22 cellular contexts compared by ENCODE assay signal in genomic region chr1:2417833-2418225, GRCh38. TPM values are rescaled to one million over a fixed set of nuclear protein-coding genes. Genes with fewer than 3 reads are reported as not detected.
"Had no signal": no experiment of that assay in that cellular context is flagged by ENCODE, and none has a peak within 500 bp of the region (broad histone marks: within the 10 kb centered on the region; RNA-seq: fewer than 3 reads in every experiment).

No MANE protein-coding gene starts in this region.

- H3K9ac ChIP-seq: KMS-11, SK-N-SH had no signal

- H3K9me3 ChIP-seq: SK-N-SH had no signal

- ATAC-seq: K562 had no signal

- H3K4me2 ChIP-seq: KMS-11, SK-N-SH had no signal

- H3K36me3 Mint-ChIP-seq: IgD-negative memory B cell had no signal

- H3K27ac ChIP-seq: KMS-11, RWPE1 had no signal

- DNase-seq: Kasumi-1, MM.1S, NCI-H1092 treated with DMSO at 0.1 percent for 48 hours, NCI-H1436, NCI-H187, NCI-H2029, NCI-H2081 treated with DMSO at 0.1 percent for 48 hours, NCI-H2171, NCI-H226, NCI-H446, NCI-H510A, NCI-H524 treated with DMSO at 0.1 percent for 48 hours, NCI-H69, NCI-H774, SHP77, SK-N-SH had no signal

- H3K4me3 ChIP-seq: K562 had no signal

RNA-seq across cellular contexts. Expression of gene PLCH2, which starts 58.3 kb away (rescaled TPM):
- total RNA-seq: M059J, SK-MEL-5 had no signal
- polyA plus RNA-seq: K562 had no signal
